17 cellular contexts compared by ENCODE assay signal in the genomic region with DNA sequence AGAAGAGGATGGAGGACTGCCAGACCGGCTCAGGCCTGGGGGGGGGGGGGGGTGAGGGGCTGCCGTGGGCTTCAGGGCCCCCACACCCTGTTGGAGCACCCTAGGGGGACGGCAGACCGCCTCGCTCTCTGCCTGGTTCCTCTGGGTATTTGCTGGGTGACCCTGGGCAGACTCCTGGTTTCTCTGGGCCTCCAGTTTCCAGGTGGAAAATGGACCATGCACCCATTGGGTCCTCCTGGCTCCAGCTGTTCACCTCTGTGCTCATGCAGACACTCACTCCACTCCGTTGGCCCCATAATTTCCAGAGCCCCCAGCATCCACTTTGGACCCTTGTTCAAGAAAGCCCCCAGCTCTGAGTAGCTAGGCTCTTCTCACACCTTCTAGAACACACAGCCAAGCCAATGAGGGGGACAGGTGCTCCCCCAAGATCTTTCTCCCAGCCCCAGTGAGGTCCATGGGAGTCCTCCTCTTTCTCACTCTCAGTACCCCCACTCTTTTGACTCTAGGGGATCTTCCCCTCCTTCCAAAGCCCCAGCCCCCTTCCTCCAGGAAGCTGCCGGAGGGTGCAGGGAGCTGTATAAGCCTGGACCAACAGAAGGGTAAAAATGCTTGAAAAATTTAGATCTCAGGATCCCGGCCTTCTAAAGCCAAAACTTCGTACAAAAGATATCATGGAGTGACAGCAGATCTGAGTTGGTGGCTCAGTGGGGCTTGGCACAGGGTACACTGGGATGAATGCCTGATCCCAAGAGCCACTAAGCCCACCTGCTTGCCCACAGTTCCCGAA.
DNase-seq lines count a peak whose midpoint lies in the region; ATAC-seq and TF ChIP-seq lines count a peak whose summit lies in the region.
"Had no signal": no experiment of that assay in that cellular context is flagged by ENCODE, and none has a peak within 500 bp of the region (broad histone marks: within the 10 kb centered on the region; RNA-seq: fewer than 3 reads in every experiment).

No MANE protein-coding gene starts in this region.

- H3K79me2 ChIP-seq in PC-3 (ENCODE audit: low read length), result no peaks in the 10 kb centered on the region

- H3K9ac ChIP-seq in PC-3 (ENCODE audit: low read length), result no peak overlapping the region

- H3K27me3 Mint-ChIP-seq in osteocyte (ENCODE audit: unreplicated experiment), result no peaks in the 10 kb centered on the region

- intact Hi-C loops in PC-3 (cut with micrococcal nuclease) (no loop called here), heart right ventricle (cut with DNase I) (no loop called here)

- POLR2A ChIA-PET in PC-3 (lab: Charles Lee; ENCODE audit: unreplicated experiment), result no interaction called here

- no peaks in the 10 kb centered on the region for H3F3A ChIP-seq in PC-3 (ENCODE audit: low read length, unreplicated experiment)

- TF ChIP-seq CTCF in Peyer's patch (IDR thresholded peaks at IDR 0.05) (no peak), osteocyte (IDR thresholded peaks at IDR 0.05) (no peak), PC-3 (conservative IDR thresholded peaks at IDR 0.05; ENCODE audit: low read depth, low read length) (no peak), heart right ventricle (IDR thresholded peaks at IDR 0.05) (no peak)

- H3K9me2 ChIP-seq in PC-3 (replicated peaks; ENCODE audit: low read length), result no peaks in the 10 kb centered on the region

- H3K27me3 ChIP-seq in Peyer's patch (peaks cover 0 to 7% of the 10 kb centered on the region in 2 donors), PC-3 (ENCODE audit: low read length) (no peaks in the 10 kb centered on the region), heart right ventricle (peaks cover 4 to 87% (median 62%) of the 10 kb centered on the region in 7 donors)

- CTCF ChIA-PET in PC-3 (lab: Charles Lee), result no interaction called here

- H3K27ac ChIP-seq in Peyer's patch (no peak overlapping the region), PC-3 (ENCODE audit: low read length) (no peak overlapping the region), heart right ventricle (no peak overlapping the region)
- H3K27ac ChIP-seq: foreskin keratinocyte, left lung, prostate gland, WERI-Rb-1 had no signal

- peak; percentile 20 for DNase-seq in D341Med (ENCODE audit: low spot score)
- DNase-seq in Peyer's patch, result peak in 2 of 3 donors; percentile 8 to 9
- peak; percentile 45 for DNase-seq in islet precursor cell
- DNase-seq in osteocyte (ENCODE audit: extremely low spot score, unreplicated experiment), result peak; percentile 65
- DNase-seq in PC-3, result no peak
- no peak for DNase-seq in HT-29 (ENCODE audit: low spot score)
- no peak for DNase-seq in heart right ventricle
- DNase-seq: activated CD4-positive, alpha-beta T cell treated with anti-CD3 and anti-CD28 coated beads, Interleukin-2, amount 50 U/mL, for 48 hours; activated T-cell treated with anti-CD3 and anti-CD28 coated beads, Interleukin-2, amount 50 U/mL, for 4 hours; COR-L47; foreskin keratinocyte; NCI-H2081 treated with DMSO at 0.1 percent for 48 hours; WERI-Rb-1 had no signal

- no peak overlapping the region for H3K4me2 ChIP-seq in PC-3 (ENCODE audit: low read length)

- no peaks in the 10 kb centered on the region for H3K36me3 ChIP-seq in Peyer's patch
- no peaks in the 10 kb centered on the region for H3K36me3 ChIP-seq in PC-3 (ENCODE audit: low read depth, low read length)
- no peaks in the 10 kb centered on the region for H3K36me3 ChIP-seq in heart right ventricle
- H3K36me3 ChIP-seq: left lung, prostate gland, WERI-Rb-1 had no signal

- H3K4me3 Mint-ChIP-seq in osteocyte (ENCODE audit: unreplicated experiment), result no peak overlapping the region
- H3K4me3 Mint-ChIP-seq: activated naive CD8-positive, alpha-beta T cell; activated T-cell treated with anti-CD3 and anti-CD28 coated beads, Interleukin-2, amount 50 U/mL, for 4 hours; T-helper 1 cell treated with Interleukin-12 subunit alpha and Interleukin-12 subunit beta and Interleukin-4 antibody, amounts not matched to agents 30 μg/mL and 1 μg/mL, for 36 hours had no signal

- H3K4me3 ChIP-seq in Peyer's patch (no peak overlapping the region), PC-3 (ENCODE audit: low read length) (no peak overlapping the region), heart right ventricle (no peak overlapping the region)
- H3K4me3 ChIP-seq: left lung, prostate gland had no signal

- no peak for ATAC-seq in PC-3
- no peak for ATAC-seq in heart right ventricle
- ATAC-seq: activated T-cell treated with anti-CD3 and anti-CD28 coated beads, Interleukin-2, amount 50 U/mL, for 4 hours; foreskin keratinocyte; left lung had no signal

- no peaks in the 10 kb centered on the region for H3K36me3 Mint-ChIP-seq in osteocyte (ENCODE audit: unreplicated experiment)
- H3K36me3 Mint-ChIP-seq: activated naive CD8-positive, alpha-beta T cell had no signal

- no peak overlapping the region for H2AFZ ChIP-seq in PC-3 (ENCODE audit: low read length)

- peaks cover 35% of the 10 kb centered on the region for H3K4me1 Mint-ChIP-seq in osteocyte (ENCODE audit: unreplicated experiment)

- H4K20me1 ChIP-seq in PC-3 (ENCODE audit: low read length), result no peaks in the 10 kb centered on the region

- H3K9me3 ChIP-seq in Peyer's patch (no peaks in the 10 kb centered on the region), PC-3 (ENCODE audit: low read length) (no peaks in the 10 kb centered on the region), heart right ventricle (peaks cover 0 to 20% (median 0%) of the 10 kb centered on the region in 11 donors)
- H3K9me3 ChIP-seq: left lung, prostate gland had no signal

- H3K9me3 Mint-ChIP-seq in osteocyte (ENCODE audit: unreplicated experiment), result peaks cover 17% of the 10 kb centered on the region
- H3K9me3 Mint-ChIP-seq: activated T-cell treated with anti-CD3 and anti-CD28 coated beads, Interleukin-2, amount 50 U/mL, for 4 hours; T-helper 1 cell treated with Interleukin-12 subunit alpha and Interleukin-12 subunit beta and Interleukin-4 antibody, amounts not matched to agents 30 μg/mL and 1 μg/mL, for 36 hours had no signal

- TF ChIP-seq POLR2A in Peyer's patch (IDR thresholded peaks at IDR 0.05), result no peak

- H3K27ac Mint-ChIP-seq in osteocyte (ENCODE audit: unreplicated experiment), result no peak overlapping the region
- H3K27ac Mint-ChIP-seq: activated naive CD8-positive, alpha-beta T cell; T-helper 1 cell treated with Interleukin-12 subunit alpha and Interleukin-12 subunit beta and Interleukin-4 antibody, amounts not matched to agents 30 μg/mL and 1 μg/mL, for 36 hours had no signal

- no TSS peak for BruUV-seq in PC-3 (replicated peaks; lab: Mats Ljungman, UMichigan)

- WGBS in heart right ventricle, 2 donors, result 54 to 67% methylated on average over 10 of the region's 10 CpGs

- H3K4me1 ChIP-seq in Peyer's patch (no peaks in the 10 kb centered on the region), PC-3 (ENCODE audit: insufficient read depth, low read length) (peaks cover 13% of the 10 kb centered on the region), heart right ventricle (peaks cover 0 to 9% (median 6%) of the 10 kb centered on the region in 9 donors)
- H3K4me1 ChIP-seq: foreskin keratinocyte, left lung had no signal

Comparison
In these comparisons a context has a peak if more than half of its experiments do, and no peak if none do; other contexts are left out.
1. DNase-seq: peak in D341Med (single experiment), Peyer's patch (2 of 3), islet precursor cell (single experiment) and osteocyte (single experiment); none in PC-3 (single experiment), HT-29 (single experiment) and heart right ventricle (0 of 2).